10 cellular contexts compared by ENCODE assay signal in the genomic region with DNA sequence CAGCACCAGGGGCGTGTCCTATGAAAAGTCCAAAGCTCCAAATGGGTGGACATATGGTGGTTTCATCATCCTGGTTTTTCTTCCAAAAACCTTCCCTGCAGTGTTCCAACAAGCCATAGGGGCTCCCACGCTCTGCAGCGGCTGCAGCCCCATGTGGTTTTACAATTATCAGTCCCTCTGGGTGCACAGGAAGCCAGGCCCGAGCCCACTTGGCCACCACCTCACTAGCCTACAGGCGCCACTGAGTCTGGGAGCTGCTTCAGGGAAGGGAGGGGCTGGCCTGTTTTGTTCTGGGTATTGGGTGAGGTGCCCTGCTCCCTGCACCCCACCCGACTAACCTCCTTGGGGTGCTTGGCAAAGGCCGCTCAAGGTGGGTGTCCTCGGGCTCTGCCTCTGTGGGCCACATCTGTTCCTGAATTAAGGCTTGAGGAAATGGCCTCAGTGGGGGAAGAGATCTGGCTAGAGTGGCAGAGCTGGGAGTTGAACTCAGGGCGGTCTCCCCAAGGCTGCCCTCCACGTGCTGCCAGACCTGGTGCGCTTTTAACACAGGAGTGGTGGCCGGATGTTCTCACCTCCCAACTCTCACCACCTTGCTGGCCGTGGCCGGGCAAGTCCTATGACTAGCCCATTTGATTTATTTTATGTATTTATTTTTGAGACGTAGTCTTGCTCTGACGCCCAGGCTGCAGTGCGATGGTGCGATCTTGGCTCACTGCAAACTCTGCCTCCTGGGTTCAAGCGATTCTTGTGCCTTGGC. TPM values are rescaled to one million over a fixed set of nuclear protein-coding genes. Genes with fewer than 3 reads are reported as not detected.
A peak's percentile ranks its signal among the peaks of the same experiment; 100 is the strongest.
DNase-seq lines count a peak whose midpoint lies in the region; ATAC-seq and TF ChIP-seq lines count a peak whose summit lies in the region.
"Had no signal": no experiment of that assay in that cellular context is flagged by ENCODE, and none has a peak within 500 bp of the region (broad histone marks: within the 10 kb centered on the region; RNA-seq: fewer than 3 reads in every experiment).

No MANE protein-coding gene starts in this region.

- TF ChIP-seq EP300 in esophagus muscularis mucosa (IDR thresholded peaks at IDR 0.05), result no peak

- H4K8ac ChIP-seq in neuronal stem cell (ENCODE audit: low read depth, low read length) (no peak overlapping the region), mesendoderm (ENCODE audit: low read depth, low read length) (no peak overlapping the region)

- TF ChIP-seq CTCF in esophagus muscularis mucosa (IDR thresholded peaks at IDR 0.05), result no peak
- TF ChIP-seq CTCF in CD14-positive monocyte (IDR thresholded peaks at IDR 0.05), result no peak

- H3K4me2 ChIP-seq in neuronal stem cell (ENCODE audit: insufficient read depth, low read length, poor library complexity, severe bottlenecking) (no peak overlapping the region), mesendoderm (ENCODE audit: low read length) (no peak overlapping the region)

- peak overlapping the region; percentile 33 for H3K27ac ChIP-seq in CD4-positive, CD25-positive, alpha-beta regulatory T cell (ENCODE audit: insufficient read depth, low read length, poor library complexity, severe bottlenecking)
- H3K27ac ChIP-seq in esophagus muscularis mucosa (replicated peaks in 1 of 4) (peak overlapping the region; percentile 93 to 98 (median 94)), neuronal stem cell (replicated peaks; ENCODE audit: low read length) (no peak overlapping the region), mesendoderm (ENCODE audit: low read depth, low read length) (no peak overlapping the region)
- H3K27ac ChIP-seq: SK-N-MC had no signal

- H4K5ac ChIP-seq in mesendoderm (ENCODE audit: low read length), result no peak overlapping the region

- H2BK15ac ChIP-seq in neuronal stem cell (ENCODE audit: low read length), result no peak overlapping the region
- no peak overlapping the region for H2BK15ac ChIP-seq in mesendoderm (replicated peaks; ENCODE audit: low read depth)

- no peak overlapping the region for H3K4me3 ChIP-seq in CD4-positive, CD25-positive, alpha-beta regulatory T cell (ENCODE audit: low read depth, low read length)
- H3K4me3 ChIP-seq in MG63 (no peak overlapping the region), esophagus muscularis mucosa (no peak overlapping the region), neuronal stem cell (ENCODE audit: low read length in 2 of 2) (no peak overlapping the region), mesendoderm (ENCODE audit: low read length) (no peak overlapping the region)
- H3K4me3 ChIP-seq: SK-N-MC had no signal

- H2AK5ac ChIP-seq in neuronal stem cell (ENCODE audit: low read depth, low read length), result peak overlapping the region; percentile 67
- H2AK5ac ChIP-seq in mesendoderm (ENCODE audit: low read length), result no peak overlapping the region

- H3K14ac ChIP-seq in neuronal stem cell (ENCODE audit: low read length), result no peak overlapping the region

- H3K18ac ChIP-seq in neuronal stem cell (ENCODE audit: low read length) (no peak overlapping the region), mesendoderm (ENCODE audit: low read length) (no peak overlapping the region)

- no peak overlapping the region for H3K56ac ChIP-seq in mesendoderm (ENCODE audit: low read length)

- H3K27ac Mint-ChIP-seq in CD4-positive, CD25-positive, alpha-beta regulatory T cell, result peak overlapping the region; percentile 36 to 97 (median 54)
- H3K27ac Mint-ChIP-seq in CD14-positive monocyte, result peak overlapping the region in 1 of 7 donors; percentile 58

- H4K91ac ChIP-seq in neuronal stem cell (ENCODE audit: low read depth, low read length, poor library complexity), result no peak overlapping the region

- H2BK120ac ChIP-seq in neuronal stem cell (ENCODE audit: low read depth, low read length) (no peak overlapping the region), mesendoderm (ENCODE audit: low read depth, low read length) (no peak overlapping the region)

- peaks cover 82% of the 10 kb centered on the region for H3K4me1 ChIP-seq in CD4-positive, CD25-positive, alpha-beta regulatory T cell (ENCODE audit: control insufficient read depth, insufficient read depth, low read length, poor library complexity, severe bottlenecking)
- H3K4me1 ChIP-seq in esophagus muscularis mucosa (peaks cover 66 to 83% (median 76%) of the 10 kb centered on the region in 4 donors), neuronal stem cell (ENCODE audit: control insufficient read depth in 2 of 2, insufficient read depth in 1 of 2, low read depth in 1 of 2, low read length in 2 of 2) (peaks cover 2 to 8% of the 10 kb centered on the region in 2 donors), mesendoderm (ENCODE audit: control insufficient read depth, low read depth, low read length) (no peaks in the 10 kb centered on the region)

- H3K23ac ChIP-seq in neuronal stem cell (ENCODE audit: low read depth, low read length, poor library complexity) (peak overlapping the region; percentile 23), mesendoderm (ENCODE audit: low read length) (no peak overlapping the region)

- no peaks in the 10 kb centered on the region for H3K79me2 ChIP-seq in mesendoderm (ENCODE audit: control insufficient read depth, insufficient read depth, low read length)

- ATAC-seq in CD4-positive, CD25-positive, alpha-beta regulatory T cell (ENCODE audit: low read depth in 2 of 2), result no peak

- H3K4me1 Mint-ChIP-seq in CD4-positive, CD25-positive, alpha-beta regulatory T cell, result peaks cover 0 to 82% (median 47%) of the 10 kb centered on the region in 4 donors
- H3K4me1 Mint-ChIP-seq in CD14-positive monocyte, result peaks cover 73% of the 10 kb centered on the region

- H3K9me3 Mint-ChIP-seq in CD4-positive, CD25-positive, alpha-beta regulatory T cell, result no peaks in the 10 kb centered on the region
- peaks cover 0 to 4% (median 0%) of the 10 kb centered on the region in 7 donors for H3K9me3 Mint-ChIP-seq in CD14-positive monocyte

- H3K9ac ChIP-seq in neuronal stem cell (ENCODE audit: low read depth, low read length, poor library complexity) (no peak overlapping the region), mesendoderm (ENCODE audit: low read length) (no peak overlapping the region)

- intact Hi-C loops in esophagus muscularis mucosa (cut with DNase I), result loop anchor here (10.0 kb wide), 1 partner anchor 165 kb away; a partner anchor contains a TSS
- intact Hi-C loops in CD14-positive monocyte (cut with micrococcal nuclease), result loop anchor here in 1 of 2 donors (10.0 kb wide), 2 partner anchors 65 to 165 kb away; a partner anchor contains a TSS

- H3K79me1 ChIP-seq in neuronal stem cell (ENCODE audit: low read depth, low read length) (peaks cover 2% of the 10 kb centered on the region), mesendoderm (ENCODE audit: low read length) (no peaks in the 10 kb centered on the region)

- no peak overlapping the region for H2BK12ac ChIP-seq in neuronal stem cell (ENCODE audit: low read length)

- peaks cover 12% of the 10 kb centered on the region for H3K36me3 ChIP-seq in CD4-positive, CD25-positive, alpha-beta regulatory T cell (ENCODE audit: control insufficient read depth, insufficient read depth, low read length)
- H3K36me3 ChIP-seq in MG63, result peaks cover 26% of the 10 kb centered on the region
- H3K36me3 ChIP-seq in esophagus muscularis mucosa, result peaks cover 10 to 28% (median 22%) of the 10 kb centered on the region in 4 donors
- peaks cover 3 to 17% of the 10 kb centered on the region in 2 donors for H3K36me3 ChIP-seq in neuronal stem cell (replicated peaks in 1 of 2; ENCODE audit: control insufficient read depth in 2 of 2, insufficient read depth in 2 of 2, low read length in 2 of 2)
- H3K36me3 ChIP-seq in mesendoderm (ENCODE audit: control insufficient read depth, insufficient read depth, low read length), result no peaks in the 10 kb centered on the region

- H3K27me3 ChIP-seq in CD4-positive, CD25-positive, alpha-beta regulatory T cell (ENCODE audit: control insufficient read depth, insufficient read depth, low read length), result no peaks in the 10 kb centered on the region
- H3K27me3 ChIP-seq in MG63 (no peaks in the 10 kb centered on the region), esophagus muscularis mucosa (peaks cover 0 to 3% (median 1%) of the 10 kb centered on the region in 4 donors), neuronal stem cell (ENCODE audit: control insufficient read depth in 3 of 3, insufficient read depth in 3 of 3, low read depth in 1 of 3, low read length in 3 of 3) (peaks cover 0 to 11% (median 0%) of the 10 kb centered on the region in 3 experiments), mesendoderm (ENCODE audit: insufficient read depth, low read length, poor library complexity) (no peaks in the 10 kb centered on the region)

- H3K4me3 Mint-ChIP-seq in CD4-positive, CD25-positive, alpha-beta regulatory T cell, result peak overlapping the region; percentile 22 to 65 (median 30)
- H3K4me3 Mint-ChIP-seq in CD14-positive monocyte, result no peak overlapping the region

- no peaks in the 10 kb centered on the region for H3K9me3 ChIP-seq in CD4-positive, CD25-positive, alpha-beta regulatory T cell (ENCODE audit: control insufficient read depth in 2 of 2, low read length in 2 of 2)
- H3K9me3 ChIP-seq in MG63, result no peaks in the 10 kb centered on the region
- no peaks in the 10 kb centered on the region for H3K9me3 ChIP-seq in esophagus muscularis mucosa
- no peaks in the 10 kb centered on the region for H3K9me3 ChIP-seq in neuronal stem cell (replicated peaks in 1 of 2; ENCODE audit: control insufficient read depth in 2 of 2, insufficient read depth in 1 of 2, low read depth in 1 of 2, low read length in 2 of 2)

- no peak for TF ChIP-seq POLR2A in esophagus muscularis mucosa (IDR thresholded peaks at IDR 0.05; ENCODE audit: low read depth)

- H3K36me3 Mint-ChIP-seq in CD4-positive, CD25-positive, alpha-beta regulatory T cell, result peaks cover 3% of the 10 kb centered on the region
- H3K36me3 Mint-ChIP-seq in CD14-positive monocyte, result peaks cover 33 to 34% of the 10 kb centered on the region in 2 donors

- H2BK5ac ChIP-seq in neuronal stem cell (ENCODE audit: low read length) (peak overlapping the region; percentile 92), mesendoderm (ENCODE audit: low read length) (no peak overlapping the region)

- H3K27me3 Mint-ChIP-seq in CD4-positive, CD25-positive, alpha-beta regulatory T cell, result no peaks in the 10 kb centered on the region
- H3K27me3 Mint-ChIP-seq in CD14-positive monocyte (ENCODE audit: low read depth in 3 of 3), result peaks cover 0 to 20% (median 11%) of the 10 kb centered on the region in 3 donors

- H3K4ac ChIP-seq in neuronal stem cell (ENCODE audit: low read length), result no peak overlapping the region
- no peak overlapping the region for H3K4ac ChIP-seq in mesendoderm (ENCODE audit: low read depth, low read length)

- no peak for DNase-seq in CD4-positive, CD25-positive, alpha-beta regulatory T cell
- peak; percentile 54 for DNase-seq in MG63
- no peak for DNase-seq in esophagus muscularis mucosa (ENCODE audit: extremely low spot score)
- DNase-seq in neuronal stem cell (ENCODE audit: low spot score), result no peak
- DNase-seq in stimulated activated CD4-positive, alpha-beta T cell treated with anti-CD3 and anti-CD28 coated beads, Interleukin-12 subunit alpha, Interleukin-12 subunit beta, amount 100 ng/mL, for 4 hours, result no peak
- DNase-seq in activated T-cell treated with anti-CD3 and anti-CD28 coated beads, Interleukin-2, amount 50 U/mL, for 1 hour, result no peak
- DNase-seq in mesendoderm, result no peak
- DNase-seq in CD14-positive monocyte (ENCODE audit: low spot score), result no peak
- DNase-seq: activated gamma-delta T cell treated with Interleukin-2 at 50 U/mL for 16 hours had no signal

- WGBS in esophagus muscularis mucosa, result 81% methylated on average over 14 of the region's 19 CpGs
- no CpG with 5 or more reads among the region's 19 CpGs for WGBS in neuronal stem cell (ENCODE audit: extremely low coverage in 2 of 2, insufficient read length in 2 of 2, insufficient replicate concordance in 1 of 2), 2 donors
- WGBS in mesendoderm (ENCODE audit: extremely low coverage, insufficient coverage, low lambda C conversion rate), result no CpG with 5 or more reads among the region's 19 CpGs

- no peak overlapping the region for H2AFZ ChIP-seq in neuronal stem cell (ENCODE audit: low read length)

RNA-seq across cellular contexts. Expression of a gene that starts 5.3 kb away (rescaled TPM):
- 11.6 TPM for total RNA-seq in CD4-positive, CD25-positive, alpha-beta regulatory T cell
- polyA plus RNA-seq in CD4-positive, CD25-positive, alpha-beta regulatory T cell, result under 1 TPM in 2 of 4 donors, not detected in 2; 0.11 to 0.13 TPM
- total RNA-seq in MG63 (2014; rRNA removed; shearing (Covaris generic); ENCODE audit: low replicate concordance), result 0.07 and 0.36 TPM in 2 replicates
- total RNA-seq in esophagus muscularis mucosa, result under 1 TPM in 3 of 4 donors, not detected in 1; 0.33 to 0.46 (median 0.39) TPM
- 1.1 TPM for polyA plus RNA-seq in neuronal stem cell (2013, experiment 1 of 2)
- 1.1 TPM for polyA plus RNA-seq in neuronal stem cell (2013, experiment 2 of 2)
- 3.2 TPM for polyA plus RNA-seq in mesendoderm (2013, experiment 1 of 2)
- 3.4 TPM for polyA plus RNA-seq in mesendoderm (2013, experiment 2 of 2)
- not detected for polyA plus RNA-seq in CD14-positive monocyte

RNA-seq across cellular contexts. Expression of a gene that starts 28.6 kb away (rescaled TPM):
- 201 TPM for total RNA-seq in CD4-positive, CD25-positive, alpha-beta regulatory T cell
- polyA plus RNA-seq in CD4-positive, CD25-positive, alpha-beta regulatory T cell, result 100 to 1,000 TPM; 180 to 223 (median 183) TPM
- 62.9 and 64.8 TPM in 2 replicates for total RNA-seq in MG63 (2014; rRNA removed; shearing (Covaris generic); ENCODE audit: low replicate concordance)
- total RNA-seq in esophagus muscularis mucosa, result 100 to 1,000 TPM in 2 of 4 donors, 10 to 100 TPM in 2; 57.0 to 193 (median 104) TPM
- polyA plus RNA-seq in neuronal stem cell (2013, experiment 1 of 2), result 24.4 TPM
- 23.3 TPM for polyA plus RNA-seq in neuronal stem cell (2013, experiment 2 of 2)
- 21.1 TPM for polyA plus RNA-seq in mesendoderm (2013, experiment 1 of 2)
- 21.9 TPM for polyA plus RNA-seq in mesendoderm (2013, experiment 2 of 2)
- 10 to 100 TPM; 30.3 to 48.4 TPM for polyA plus RNA-seq in CD14-positive monocyte

RNA-seq across cellular contexts. Expression of a gene that starts 39.4 kb away (rescaled TPM):
- total RNA-seq in CD4-positive, CD25-positive, alpha-beta regulatory T cell, result 31.3 TPM
- polyA plus RNA-seq in CD4-positive, CD25-positive, alpha-beta regulatory T cell, result 10 to 100 TPM; 20.9 to 26.1 (median 24.5) TPM
- total RNA-seq in MG63 (2014; rRNA removed; shearing (Covaris generic); ENCODE audit: low replicate concordance), result 9.2 and 13.3 TPM in 2 replicates
- total RNA-seq in esophagus muscularis mucosa, result 10 to 100 TPM; 10.4 to 18.7 (median 11.5) TPM
- polyA plus RNA-seq in neuronal stem cell (2013, experiment 1 of 2), result 59.7 TPM
- 59.7 TPM for polyA plus RNA-seq in neuronal stem cell (2013, experiment 2 of 2)
- 46.1 TPM for polyA plus RNA-seq in mesendoderm (2013, experiment 1 of 2)
- 44.6 TPM for polyA plus RNA-seq in mesendoderm (2013, experiment 2 of 2)
- 10 to 100 TPM in 1 of 2 donors, 1 to 10 TPM in 1; 9.4 to 10.0 TPM for polyA plus RNA-seq in CD14-positive monocyte

RNA-seq across cellular contexts. Expression of a gene that starts 46.8 kb away (rescaled TPM):
- total RNA-seq in CD4-positive, CD25-positive, alpha-beta regulatory T cell, result 85.0 TPM
- 10 to 100 TPM; 31.5 to 39.5 (median 34.8) TPM for polyA plus RNA-seq in CD4-positive, CD25-positive, alpha-beta regulatory T cell
- 6.2 and 14.8 TPM in 2 replicates for total RNA-seq in MG63 (2014; rRNA removed; shearing (Covaris generic); ENCODE audit: low replicate concordance)
- total RNA-seq in esophagus muscularis mucosa, result 10 to 100 TPM; 11.1 to 25.0 (median 17.1) TPM
- polyA plus RNA-seq in neuronal stem cell (2013, experiment 1 of 2), result 11.1 TPM
- 11.6 TPM for polyA plus RNA-seq in neuronal stem cell (2013, experiment 2 of 2)
- 10.2 TPM for polyA plus RNA-seq in mesendoderm (2013, experiment 1 of 2)
- 10.2 TPM for polyA plus RNA-seq in mesendoderm (2013, experiment 2 of 2)
- 10 to 100 TPM in 1 of 2 donors, 1 to 10 TPM in 1; 9.9 to 12.6 TPM for polyA plus RNA-seq in CD14-positive monocyte

Comparison
In these comparisons a context has a peak if more than half of its experiments do, and no peak if none do; other contexts are left out.
1. H3K27ac ChIP-seq: peak in CD4-positive, CD25-positive, alpha-beta regulatory T cell (single experiment) and esophagus muscularis mucosa (4 of 4); none in neuronal stem cell (single experiment) and mesendoderm (single experiment).
2. H3K4me3 Mint-ChIP-seq: peak in CD4-positive, CD25-positive, alpha-beta regulatory T cell (4 of 4); none in CD14-positive monocyte (0 of 2).